In genomic region chr5:139393497-139394122, GRCh38 we compare ENCODE assay signal across 7 cellular contexts. TPM values are rescaled to one million over a fixed set of nuclear protein-coding genes. Genes with fewer than 3 reads are reported as not detected.
A peak's percentile ranks its signal among the peaks of the same experiment; 100 is the strongest.
DNase-seq lines count a peak whose midpoint lies in the region; ATAC-seq and TF ChIP-seq lines count a peak whose summit lies in the region.
"Had no signal": no experiment of that assay in that cellular context is flagged by ENCODE, and none has a peak within 500 bp of the region (broad histone marks: within the 10 kb centered on the region; RNA-seq: fewer than 3 reads in every experiment).

No MANE protein-coding gene starts in this region.

- H3K4me1 ChIP-seq in tibial artery = peaks cover 0 to 41% (median 17%) of the 10 kb centered on the region in 4 donors

- H3K4me3 ChIP-seq in foreskin fibroblast (ENCODE audit: low read depth in 1 of 2, low read length in 2 of 2) (peak overlapping the region; percentile 34 to 38), tibial artery (peak overlapping the region; percentile 46 to 49)

- H3K27me3 ChIP-seq in tibial artery = peaks cover 0 to 33% of the 10 kb centered on the region in 2 donors

- H3K4me3 Mint-ChIP-seq in activated naive CD4-positive, alpha-beta T cell treated with anti-CD3 and anti-CD28 coated beads, Interleukin-2, amount 50 U/mL, for 24 hours = peak overlapping the region; percentile 91

- H3K27me3 Mint-ChIP-seq in activated naive CD4-positive, alpha-beta T cell treated with anti-CD3 and anti-CD28 coated beads, Interleukin-2, amount 50 U/mL, for 24 hours = no peaks in the 10 kb centered on the region

- H3K9me3 ChIP-seq in tibial artery = no peaks in the 10 kb centered on the region

- H3K27ac ChIP-seq in tibial artery = no peak overlapping the region

- H3K36me3 ChIP-seq in tibial artery = no peaks in the 10 kb centered on the region

- ATAC-seq in HG03354 (IDR thresholded peaks at IDR 0.05; ENCODE audit: poor library complexity, severe bottlenecking, unreplicated experiment) = no peak

- no peaks in the 10 kb centered on the region for H3K36me3 Mint-ChIP-seq in activated naive CD4-positive, alpha-beta T cell treated with anti-CD3 and anti-CD28 coated beads, Interleukin-2, amount 50 U/mL, for 24 hours

- intact Hi-C loops in tibial artery (cut with DNase I; ENCODE audit: low total_unique reads) = no loop called here

- no peak overlapping the region for H3K27ac Mint-ChIP-seq in activated naive CD4-positive, alpha-beta T cell treated with anti-CD3 and anti-CD28 coated beads, Interleukin-2, amount 50 U/mL, for 24 hours

- no peak for DNase-seq in activated naive CD4-positive, alpha-beta T cell treated with Interleukin-2 at 50 U/mL for 16 hours
- DNase-seq in foreskin fibroblast (no peak), tibial artery (no peak), occipital lobe (lab: John Stamatoyannopoulos, UW) (no peak)

- H3K9me3 Mint-ChIP-seq in activated naive CD4-positive, alpha-beta T cell treated with anti-CD3 and anti-CD28 coated beads, Interleukin-2, amount 50 U/mL, for 24 hours = no peaks in the 10 kb centered on the region

- H3K4me1 Mint-ChIP-seq in activated naive CD4-positive, alpha-beta T cell treated with anti-CD3 and anti-CD28 coated beads, Interleukin-2, amount 50 U/mL, for 24 hours = peaks cover 37% of the 10 kb centered on the region

- TF ChIP-seq CTCF in foreskin fibroblast (IDR thresholded peaks at IDR 0.05; ENCODE audit: low read depth, low read length) (no peak), tibial artery (IDR thresholded peaks at IDR 0.05) (no peak)

RNA-seq across cellular contexts. Expression of gene PROB1, which starts 1.3 kb away (rescaled TPM):
- total RNA-seq in occipital lobe = 0.16 TPM

RNA-seq across cellular contexts. Expression of gene MZB1, which starts 3.9 kb away (rescaled TPM):
- total RNA-seq in occipital lobe = not detected

RNA-seq across cellular contexts. Expression of gene SPATA24, which starts 10.3 kb away (rescaled TPM):
- total RNA-seq in occipital lobe = 3.6 TPM

RNA-seq across cellular contexts. Expression of gene SLC23A1, which starts 10.5 kb away (rescaled TPM):
- not detected for total RNA-seq in occipital lobe
- total RNA-seq: NCI-H460 had no signal

RNA-seq across cellular contexts. Expression of gene DNAJC18, which starts 45.7 kb away (rescaled TPM):
- total RNA-seq in occipital lobe = 46.6 TPM
